1 cellular context compared by ENCODE assay signal in the genomic region with DNA sequence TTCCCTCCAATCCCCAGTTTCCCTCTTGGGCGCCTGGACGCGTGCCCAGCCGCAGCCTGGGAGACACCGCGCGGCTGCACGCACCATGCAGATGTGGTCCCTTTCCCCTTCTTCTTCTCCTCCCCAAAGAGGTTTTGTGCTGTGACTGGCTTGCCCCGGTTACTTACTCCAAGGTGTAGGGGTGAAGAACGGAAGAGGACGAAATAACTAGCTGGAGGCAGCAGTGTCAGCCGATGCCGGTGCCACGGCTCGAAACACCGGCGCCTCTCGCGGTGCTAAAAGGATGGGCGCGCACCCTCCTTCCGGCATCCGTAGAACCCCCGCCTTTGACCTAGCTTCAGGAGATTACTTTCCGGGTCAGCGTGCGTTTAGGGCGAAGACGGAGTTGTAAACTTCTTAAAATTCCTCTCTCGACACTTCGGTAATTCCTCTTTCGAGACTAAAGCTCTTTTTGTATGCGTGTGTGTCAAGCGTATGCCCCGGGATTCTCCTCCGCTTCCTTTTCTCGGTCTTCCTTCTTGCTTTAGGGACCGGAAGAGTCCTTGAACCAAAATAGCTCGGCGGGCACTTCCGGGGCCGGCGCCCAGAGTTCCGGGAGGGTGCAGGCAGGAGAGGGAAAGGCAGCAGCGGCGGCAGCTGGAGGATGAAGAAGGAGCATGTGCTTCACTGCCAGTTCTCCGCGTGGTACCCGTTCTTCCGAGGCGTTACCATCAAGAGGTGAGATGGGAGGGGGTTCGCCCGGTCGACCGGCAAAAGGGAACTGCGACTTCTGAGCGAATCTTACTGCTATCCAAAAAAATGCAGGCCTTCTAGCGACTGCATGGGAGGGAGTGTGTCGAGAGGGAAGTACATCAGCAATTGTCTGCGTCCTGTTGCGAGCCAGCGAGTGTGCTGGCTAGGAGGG.
TF ChIP-seq lines count a peak whose summit lies in the region.

Gene CDC123, plus strand, starts transcription at position 586 of the 904 bp plus-strand sequence. Its CDS starts 58 bp downstream, at position 644.
Gene NUDT5, minus strand, starts transcription at position 289 of the 904 bp plus-strand sequence. CDS start 9,600 bp downstream, outside the sequence.

TF ChIP-seq in HCT116, 20 proteins besides CTCF, POLR2A, EP300 and RAD21:
- TF ChIP-seq, protein P1, sequence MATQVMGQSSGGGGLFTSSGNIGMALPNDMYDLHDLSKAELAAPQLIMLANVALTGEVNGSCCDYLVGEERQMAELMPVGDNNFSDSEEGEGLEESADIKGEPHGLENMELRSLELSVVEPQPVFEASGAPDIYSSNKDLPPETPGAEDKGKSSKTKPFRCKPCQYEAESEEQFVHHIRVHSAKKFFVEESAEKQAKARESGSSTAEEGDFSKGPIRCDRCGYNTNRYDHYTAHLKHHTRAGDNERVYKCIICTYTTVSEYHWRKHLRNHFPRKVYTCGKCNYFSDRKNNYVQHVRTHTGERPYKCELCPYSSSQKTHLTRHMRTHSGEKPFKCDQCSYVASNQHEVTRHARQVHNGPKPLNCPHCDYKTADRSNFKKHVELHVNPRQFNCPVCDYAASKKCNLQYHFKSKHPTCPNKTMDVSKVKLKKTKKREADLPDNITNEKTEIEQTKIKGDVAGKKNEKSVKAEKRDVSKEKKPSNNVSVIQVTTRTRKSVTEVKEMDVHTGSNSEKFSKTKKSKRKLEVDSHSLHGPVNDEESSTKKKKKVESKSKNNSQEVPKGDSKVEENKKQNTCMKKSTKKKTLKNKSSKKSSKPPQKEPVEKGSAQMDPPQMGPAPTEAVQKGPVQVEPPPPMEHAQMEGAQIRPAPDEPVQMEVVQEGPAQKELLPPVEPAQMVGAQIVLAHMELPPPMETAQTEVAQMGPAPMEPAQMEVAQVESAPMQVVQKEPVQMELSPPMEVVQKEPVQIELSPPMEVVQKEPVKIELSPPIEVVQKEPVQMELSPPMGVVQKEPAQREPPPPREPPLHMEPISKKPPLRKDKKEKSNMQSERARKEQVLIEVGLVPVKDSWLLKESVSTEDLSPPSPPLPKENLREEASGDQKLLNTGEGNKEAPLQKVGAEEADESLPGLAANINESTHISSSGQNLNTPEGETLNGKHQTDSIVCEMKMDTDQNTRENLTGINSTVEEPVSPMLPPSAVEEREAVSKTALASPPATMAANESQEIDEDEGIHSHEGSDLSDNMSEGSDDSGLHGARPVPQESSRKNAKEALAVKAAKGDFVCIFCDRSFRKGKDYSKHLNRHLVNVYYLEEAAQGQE (IDR thresholded peaks at IDR 0.05; ENCODE audit: low read depth) = no peak
- TF ChIP-seq TCF7L2 (IDR thresholded peaks at IDR 0.05; ENCODE audit: borderline replicate concordance, extremely low read depth, insufficient read depth, insufficient read length) (peak; percentile 39), ZFX (IDR thresholded peaks at IDR 0.05) (peak; percentile 72), FOSL1 (IDR thresholded peaks at IDR 0.05; ENCODE audit: low read depth) (no peak), CBX3 (IDR thresholded peaks at IDR 0.05; ENCODE audit: low read depth) (peak; percentile 40; the same call in 1 of the 2 replicates), MAX (IDR thresholded peaks at IDR 0.05) (peak; percentile 97), EZH2phosphoT487 (IDR thresholded peaks at IDR 0.05; ENCODE audit: borderline replicate concordance) (no peak), EZH2 (IDR thresholded peaks at IDR 0.05) (no peak), ZNF274 (IDR thresholded peaks at IDR 0.05; ENCODE audit: low read depth, low read length) (no peak), SRF (IDR thresholded peaks at IDR 0.05; ENCODE audit: low read depth) (no peak), SIN3A (IDR thresholded peaks at IDR 0.05; ENCODE audit: low read depth) (peak; percentile 91), CEBPB (IDR thresholded peaks at IDR 0.05; ENCODE audit: low read depth) (no peak), ELF1 (IDR thresholded peaks at IDR 0.05; ENCODE audit: borderline replicate concordance, low read depth) (peak; percentile 81), EGR1 (IDR thresholded peaks at IDR 0.05; ENCODE audit: low read depth) (peak; percentile 70), ATF3 (IDR thresholded peaks at IDR 0.05) (no peak), JUND (IDR thresholded peaks at IDR 0.05) (0 out of 2 replicates have a peak, but pooled peaks have one; percentile 6), SP1 (IDR thresholded peaks at IDR 0.05; ENCODE audit: low read depth) (no peak), YY1 (IDR thresholded peaks at IDR 0.05; ENCODE audit: extremely low read depth, insufficient replicate concordance, low read depth, low read length) (no peak), POLR2AphosphoS5 (IDR thresholded peaks at IDR 0.05; ENCODE audit: low read depth, low read length) (peak; percentile 42)
- TF ChIP-seq, protein P2, sequence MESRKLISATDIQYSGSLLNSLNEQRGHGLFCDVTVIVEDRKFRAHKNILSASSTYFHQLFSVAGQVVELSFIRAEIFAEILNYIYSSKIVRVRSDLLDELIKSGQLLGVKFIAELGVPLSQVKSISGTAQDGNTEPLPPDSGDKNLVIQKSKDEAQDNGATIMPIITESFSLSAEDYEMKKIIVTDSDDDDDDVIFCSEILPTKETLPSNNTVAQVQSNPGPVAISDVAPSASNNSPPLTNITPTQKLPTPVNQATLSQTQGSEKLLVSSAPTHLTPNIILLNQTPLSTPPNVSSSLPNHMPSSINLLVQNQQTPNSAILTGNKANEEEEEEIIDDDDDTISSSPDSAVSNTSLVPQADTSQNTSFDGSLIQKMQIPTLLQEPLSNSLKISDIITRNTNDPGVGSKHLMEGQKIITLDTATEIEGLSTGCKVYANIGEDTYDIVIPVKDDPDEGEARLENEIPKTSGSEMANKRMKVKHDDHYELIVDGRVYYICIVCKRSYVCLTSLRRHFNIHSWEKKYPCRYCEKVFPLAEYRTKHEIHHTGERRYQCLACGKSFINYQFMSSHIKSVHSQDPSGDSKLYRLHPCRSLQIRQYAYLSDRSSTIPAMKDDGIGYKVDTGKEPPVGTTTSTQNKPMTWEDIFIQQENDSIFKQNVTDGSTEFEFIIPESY (IDR thresholded peaks at IDR 0.05; ENCODE audit: extremely low read depth, insufficient replicate concordance, low read length) = peak; percentile 92
